Comparison of ENCODE assay signal across 16 cellular contexts in the genomic region with DNA sequence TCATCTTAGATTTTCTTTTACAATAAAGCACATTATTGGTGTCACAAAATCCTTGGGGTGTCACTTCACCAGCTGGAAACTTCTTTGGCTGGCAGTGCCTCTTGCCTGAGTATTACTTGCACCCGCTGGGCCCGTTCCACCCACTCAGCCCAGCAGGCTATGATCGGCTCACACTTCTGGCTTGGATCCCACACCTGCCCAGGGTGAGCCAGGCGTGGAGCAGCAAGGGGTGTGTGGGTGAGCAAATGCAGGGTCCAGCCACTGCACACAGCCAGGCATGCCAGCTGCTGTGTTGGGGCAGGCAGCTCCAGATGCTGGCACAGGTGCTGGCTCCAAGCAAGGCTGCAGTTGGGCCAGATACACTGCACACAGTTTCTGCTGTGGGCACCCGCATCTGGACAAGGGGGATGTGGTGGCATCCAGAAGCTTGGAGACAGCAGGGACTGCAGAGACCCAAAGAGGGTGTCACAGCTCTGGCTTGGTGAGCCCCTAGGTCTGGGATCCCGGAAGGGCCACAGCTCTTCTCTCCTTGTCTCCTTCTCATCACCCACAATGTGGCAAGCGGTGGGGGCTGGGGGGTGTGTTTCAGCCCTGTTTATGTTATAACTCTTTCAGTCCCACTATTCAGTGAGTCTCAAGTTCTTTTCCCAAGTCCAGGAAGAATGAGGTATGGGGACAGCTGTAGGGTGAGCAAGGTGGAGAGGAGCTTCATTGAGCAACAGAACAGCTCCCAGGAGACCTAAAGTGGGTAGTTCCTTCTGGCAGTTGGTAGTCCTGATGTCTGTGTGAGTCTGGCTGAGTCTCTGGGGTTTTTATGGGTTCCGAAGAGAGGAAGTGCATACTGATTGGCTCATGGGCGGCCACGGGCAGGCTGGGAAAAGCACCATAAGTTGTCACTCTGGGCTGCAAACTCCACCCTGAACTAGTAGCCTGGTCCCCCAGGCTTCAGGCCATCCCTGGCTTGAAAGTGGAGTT. TPM values are rescaled to one million over a fixed set of nuclear protein-coding genes. Genes with fewer than 3 reads are reported as not detected.
DNase-seq lines count a peak whose midpoint lies in the region; ATAC-seq and TF ChIP-seq lines count a peak whose summit lies in the region.
"Had no signal": no experiment of that assay in that cellular context is flagged by ENCODE, and none has a peak within 500 bp of the region (broad histone marks: within the 10 kb centered on the region; RNA-seq: fewer than 3 reads in every experiment).

No MANE protein-coding gene starts in this region.

- in situ Hi-C loops in mammary epithelial cell (cut with MboI; ENCODE audit: low sequenced_read_pairs in 2 of 2), result no loop called here

- H3K4me1 ChIP-seq in mammary epithelial cell (ENCODE audit: insufficient read depth, low read length) (peaks cover 6% of the 10 kb centered on the region), stomach (no peaks in the 10 kb centered on the region)
- H3K4me1 ChIP-seq: uterus had no signal

- peak; percentile 55 to 64 for ATAC-seq in stimulated activated naive B cell treated with anti-CD40 and anti-IgM and Interleukin-4, amounts not matched to agents 10 μg/mL and 1 μg/mL and 100 μg/mL, for 72 hours (replicated peaks)
- ATAC-seq in HG02642 (IDR thresholded peaks at IDR 0.05; ENCODE audit: poor library complexity, unreplicated experiment), result no peak

- H3K27me3 ChIP-seq in mammary epithelial cell (ENCODE audit: insufficient read depth, low read length), result no peaks in the 10 kb centered on the region
- H3K27me3 ChIP-seq in stomach, result no peaks in the 10 kb centered on the region
- H3K27me3 ChIP-seq: uterus had no signal

- no peak overlapping the region for H3K4me3 Mint-ChIP-seq in stimulated activated naive B cell treated with anti-CD40 and anti-IgM and Interleukin-4, amounts not matched to agents 10 μg/mL and 1 μg/mL and 100 μg/mL, for 72 hours
- no peak overlapping the region for H3K4me3 Mint-ChIP-seq in CD14-positive monocyte
- H3K4me3 Mint-ChIP-seq: nephron had no signal

- intact Hi-C loops in mammary epithelial cell (cut with micrococcal nuclease) (no loop called here), CD14-positive monocyte (cut with micrococcal nuclease) (loop anchor here in 1 of 2 donors (5.0 kb wide), 1 partner anchor 40 kb away; a partner anchor contains a TSS), stomach (cut with DNase I; ENCODE audit: low total_unique reads) (no loop called here)

- no peaks in the 10 kb centered on the region for H3K36me3 ChIP-seq in mammary epithelial cell (ENCODE audit: insufficient read depth, low read length)
- H3K36me3 ChIP-seq in stomach, result no peaks in the 10 kb centered on the region
- H3K36me3 ChIP-seq: uterus had no signal

- WGBS in mammary epithelial cell (ENCODE audit: low coverage, missing lambda C conversion rate), result 38% methylated on average over 9 of the region's 10 CpGs
- WGBS in stomach, 5 donors, result 68 to 80% (median 75%) methylated on average over 10 of the region's 10 CpGs

- no peak overlapping the region for H3K27ac ChIP-seq in mammary epithelial cell (ENCODE audit: insufficient read depth, low read depth, low read length)
- no peak overlapping the region for H3K27ac ChIP-seq in stomach
- H3K27ac ChIP-seq: skin epidermis, uterus, VCaP had no signal

- H3K9me3 ChIP-seq in mammary epithelial cell (replicated peaks; ENCODE audit: insufficient read depth, low read length) (no peaks in the 10 kb centered on the region), stomach (no peaks in the 10 kb centered on the region)
- H3K9me3 ChIP-seq: uterus had no signal

- no peak for TF ChIP-seq EP300 in stomach (IDR thresholded peaks at IDR 0.05)

- CTCF ChIA-PET in mammary epithelial cell (lab: Charles Lee; ENCODE audit: low non-redundant PET), result interaction anchor here (0.5 kb wide), 1 partner anchor 111 kb away, joined by 6 read pairs; no protein-coding TSS in a partner anchor

- H3K27me3 Mint-ChIP-seq in stimulated activated naive B cell treated with anti-CD40 and anti-IgM and Interleukin-4, amounts not matched to agents 10 μg/mL and 1 μg/mL and 100 μg/mL, for 72 hours, result no peaks in the 10 kb centered on the region
- H3K27me3 Mint-ChIP-seq in CD14-positive monocyte (ENCODE audit: low read depth in 3 of 3), result peaks cover 0 to 4% (median 0%) of the 10 kb centered on the region in 3 donors

- H3K4me1 Mint-ChIP-seq in stimulated activated naive B cell treated with anti-CD40 and anti-IgM and Interleukin-4, amounts not matched to agents 10 μg/mL and 1 μg/mL and 100 μg/mL, for 72 hours, result peaks cover 10 to 25% of the 10 kb centered on the region in 2 donors
- H3K4me1 Mint-ChIP-seq in CD14-positive monocyte, result peaks cover 38% of the 10 kb centered on the region
- H3K4me1 Mint-ChIP-seq: nephron had no signal

- H3K9ac ChIP-seq in mammary epithelial cell (ENCODE audit: insufficient read depth, low read length), result no peak overlapping the region

- H3K36me3 Mint-ChIP-seq in stimulated activated naive B cell treated with anti-CD40 and anti-IgM and Interleukin-4, amounts not matched to agents 10 μg/mL and 1 μg/mL and 100 μg/mL, for 72 hours, result no peaks in the 10 kb centered on the region
- H3K36me3 Mint-ChIP-seq in CD14-positive monocyte, result no peaks in the 10 kb centered on the region

- no peaks in the 10 kb centered on the region for H3K79me2 ChIP-seq in mammary epithelial cell (ENCODE audit: insufficient read depth, low read length)

- peak overlapping the region; percentile 17 for H2AFZ ChIP-seq in mammary epithelial cell (ENCODE audit: low read depth, low read length)

- TF ChIP-seq CTCF in mammary epithelial cell (conservative IDR thresholded peaks at IDR 0.05 in 1 of 2, IDR thresholded peaks at IDR 0.05 in 1 of 2; ENCODE audit: extremely low read depth in 1 of 2, insufficient read depth in 1 of 2, low read depth in 1 of 2, low read length in 2 of 2) (no peak), CD14-positive monocyte (IDR thresholded peaks at IDR 0.05) (no peak), stomach (IDR thresholded peaks at IDR 0.05) (no peak)

- H3K4me3 ChIP-seq in mammary epithelial cell (replicated peaks in 1 of 3; ENCODE audit: insufficient read depth in 1 of 3, low read depth in 2 of 3, low read length in 3 of 3), result no peak overlapping the region
- no peak overlapping the region for H3K4me3 ChIP-seq in stomach
- H3K4me3 ChIP-seq: skin epidermis, uterus had no signal

- DNase-seq in SIG-M5 treated with dmso at 0.1 percent for 504 hours (lab: John Stamatoyannopoulos, UW; ENCODE audit: unreplicated experiment), result peak; percentile 28
- no peak for DNase-seq in SIG-M5 (lab: John Stamatoyannopoulos, UW)
- peak; percentile 49 to 58 for DNase-seq in Kasumi-1 (lab: John Stamatoyannopoulos, UW)
- DNase-seq in mammary epithelial cell, result no peak
- no peak for DNase-seq in stimulated activated naive B cell treated with anti-CD40 and anti-IgM and Interleukin-4, amounts not matched to agents 10 μg/mL and 1 μg/mL and 100 μg/mL, for 72 hours
- DNase-seq in CD14-positive monocyte (ENCODE audit: low spot score), result no peak
- no peak for DNase-seq in stomach
- DNase-seq: activated T-cell treated with anti-CD3 and anti-CD28 coated beads for 4 hours, amniotic stem cell, foreskin fibroblast, islet precursor cell, uterus had no signal

- TF ChIP-seq POLR2A in stomach (IDR thresholded peaks at IDR 0.05), result no peak

- no peaks in the 10 kb centered on the region for H4K20me1 ChIP-seq in mammary epithelial cell (ENCODE audit: insufficient read depth, low read length)

- H3K9me3 Mint-ChIP-seq in stimulated activated naive B cell treated with anti-CD40 and anti-IgM and Interleukin-4, amounts not matched to agents 10 μg/mL and 1 μg/mL and 100 μg/mL, for 72 hours, result no peaks in the 10 kb centered on the region
- H3K9me3 Mint-ChIP-seq in CD14-positive monocyte, result peaks cover 0 to 6% (median under 1%) of the 10 kb centered on the region in 7 donors
- H3K9me3 Mint-ChIP-seq: nephron had no signal

- dilution Hi-C loops in mammary epithelial cell (cut with HindIII; ENCODE audit: low sequenced_read_pairs), result no loop called here

- no TSS peak for BruUV-seq in mammary epithelial cell (replicated peaks; lab: Mats Ljungman, UMichigan)

- no peak overlapping the region for H3K4me2 ChIP-seq in mammary epithelial cell (ENCODE audit: insufficient read depth, low read depth, low read length)

- H3K27ac Mint-ChIP-seq in stimulated activated naive B cell treated with anti-CD40 and anti-IgM and Interleukin-4, amounts not matched to agents 10 μg/mL and 1 μg/mL and 100 μg/mL, for 72 hours, result peak overlapping the region; percentile 47
- H3K27ac Mint-ChIP-seq in CD14-positive monocyte, result peak overlapping the region in 1 of 7 donors; percentile 50
- H3K27ac Mint-ChIP-seq: nephron had no signal

RNA-seq across cellular contexts. Expression of a gene that starts 25.3 kb away (rescaled TPM):
- 10 to 100 TPM; 13.9 to 36.7 TPM for total RNA-seq in mammary epithelial cell
- polyA plus RNA-seq in mammary epithelial cell, result 20.8 TPM
- polyA minus RNA-seq in mammary epithelial cell, result 41.5 TPM
- 1 to 10 TPM; 2.0 to 2.5 TPM for polyA plus RNA-seq in CD14-positive monocyte
- total RNA-seq in stomach, result 10 to 100 TPM; 26.8 to 47.8 (median 39.1) TPM
- polyA plus RNA-seq in stomach, result 1 to 10 TPM; 4.9 to 7.2 (median 6.2) TPM

RNA-seq across cellular contexts. Expression of a gene that starts 30.3 kb away (rescaled TPM):
- total RNA-seq in mammary epithelial cell, result 100 to 1,000 TPM in 1 of 2 donors, 10 to 100 TPM in 1; 27.3 to 115 TPM
- polyA plus RNA-seq in mammary epithelial cell, result 53.0 TPM
- 7.2 TPM for polyA minus RNA-seq in mammary epithelial cell
- 100 to 1,000 TPM; 330 to 401 TPM for polyA plus RNA-seq in CD14-positive monocyte
- total RNA-seq in stomach, result 100 to 1,000 TPM in 2 of 5 donors, 10 to 100 TPM in 3; 15.4 to 372 (median 71.2) TPM
- polyA plus RNA-seq in stomach, result 100 to 1,000 TPM; 132 to 232 (median 172) TPM

RNA-seq across cellular contexts. Expression of a gene that starts 42.3 kb away (rescaled TPM):
- 10 to 100 TPM; 82.3 to 85.4 TPM for total RNA-seq in mammary epithelial cell
- 84.5 TPM for polyA plus RNA-seq in mammary epithelial cell
- polyA minus RNA-seq in mammary epithelial cell, result 45.0 TPM
- 10 to 100 TPM; 51.8 to 66.8 TPM for polyA plus RNA-seq in CD14-positive monocyte
- total RNA-seq in stomach, result 10 to 100 TPM in 2 of 5 donors, 1 to 10 TPM in 2, not detected in 1; 4.1 to 23.9 (median 10.9) TPM
- 10 to 100 TPM; 38.8 to 42.2 (median 41.7) TPM for polyA plus RNA-seq in stomach

Comparison
In these comparisons a context has a peak if more than half of its experiments do, and no peak if none do; other contexts are left out.
1. DNase-seq: peak in SIG-M5 treated with dmso at 0.1 percent for 504 hours (single experiment) and Kasumi-1 (2 of 2); none in SIG-M5 (single experiment), mammary epithelial cell (single experiment), stimulated activated naive B cell treated with anti-CD40 and anti-IgM and Interleukin-4, amounts not matched to agents 10 μg/mL and 1 μg/mL and 100 μg/mL, for 72 hours (single experiment), CD14-positive monocyte (single experiment) and stomach (single experiment).